21 cellular contexts compared by ENCODE assay signal in the genomic region with DNA sequence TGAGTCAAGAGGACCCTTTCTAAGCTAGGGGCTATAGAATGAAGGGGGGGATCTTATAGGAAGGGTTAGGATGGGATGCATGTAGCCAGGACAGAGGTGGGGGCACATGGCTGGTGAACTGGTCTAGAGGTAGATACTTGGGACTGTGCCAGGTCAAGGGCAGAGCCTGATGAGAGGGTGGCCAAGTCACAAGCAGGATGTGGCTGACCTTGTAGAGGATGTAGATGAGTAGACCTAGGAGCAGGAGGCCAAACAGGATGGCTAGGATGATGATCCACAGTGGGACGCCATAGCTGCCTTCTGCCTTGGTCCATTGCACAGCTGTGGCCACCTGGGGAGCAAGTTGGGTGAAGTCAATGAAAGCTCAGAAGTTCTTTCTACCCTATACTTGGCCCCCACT. TPM values are rescaled to one million over a fixed set of nuclear protein-coding genes. Genes with fewer than 3 reads are reported as not detected.
DNase-seq lines count a peak whose midpoint lies in the region; ATAC-seq and TF ChIP-seq lines count a peak whose summit lies in the region.
"Had no signal": no experiment of that assay in that cellular context is flagged by ENCODE, and none has a peak within 500 bp of the region (broad histone marks: within the 10 kb centered on the region; RNA-seq: fewer than 3 reads in every experiment).

No MANE protein-coding gene starts in this region.

- no peak overlapping the region for H3K4me3 ChIP-seq in upper lobe of right lung
- H3K4me3 ChIP-seq: GM23338, HAP-1, SJSA1 had no signal

- peaks cover 26% of the 10 kb centered on the region for H3K4me1 Mint-ChIP-seq in activated naive CD8-positive, alpha-beta T cell treated with anti-CD3 and anti-CD28 coated beads, Interleukin-2, amount 10 ng/mL, durations not matched to agents 7 days and 5 days
- H3K4me1 Mint-ChIP-seq in activated naive CD8-positive, alpha-beta T cell treated with anti-CD3 and anti-CD28 coated beads, Interleukin-2, amount 50 U/mL, for 24 hours, result peaks cover 13% of the 10 kb centered on the region
- H3K4me1 Mint-ChIP-seq in activated T-helper 17 cell treated with anti-CD3 and anti-CD28 coated beads, Interleukin-2, amount 50 U/mL, for 72 hours, result peaks cover 17% of the 10 kb centered on the region
- H3K4me1 Mint-ChIP-seq in natural killer cell treated with Interleukin-12 subunit alpha and Interleukin-12 subunit beta and Interleukin-15 and Interleukin-18, amount 100 ng/mL, for 72 hours (ENCODE audit: low read depth in 2 of 2), result peaks cover 24 to 31% of the 10 kb centered on the region in 2 donors

- peak overlapping the region; percentile 45 for H3K27ac Mint-ChIP-seq in activated naive CD8-positive, alpha-beta T cell treated with anti-CD3 and anti-CD28 coated beads, Interleukin-2, amount 10 ng/mL, durations not matched to agents 7 days and 5 days
- H3K27ac Mint-ChIP-seq in activated naive CD8-positive, alpha-beta T cell treated with anti-CD3 and anti-CD28 coated beads, Interleukin-2, amount 50 U/mL, for 24 hours, result no peak overlapping the region
- peak overlapping the region; percentile 47 for H3K27ac Mint-ChIP-seq in activated T-helper 17 cell treated with anti-CD3 and anti-CD28 coated beads, Interleukin-2, amount 50 U/mL, for 72 hours
- H3K27ac Mint-ChIP-seq in natural killer cell treated with Interleukin-12 subunit alpha and Interleukin-12 subunit beta and Interleukin-15 and Interleukin-18, amount 100 ng/mL, for 72 hours, result peak overlapping the region; percentile 38 to 60
- H3K27ac Mint-ChIP-seq: GM23338 had no signal

- no peak for TF ChIP-seq CTCF in upper lobe of right lung (IDR thresholded peaks at IDR 0.05)

- POLR2A ChIA-PET in activated naive CD8-positive, alpha-beta T cell treated with anti-CD3 and anti-CD28 coated beads, Interleukin-2, amount 10 ng/mL, durations not matched to agents 7 days and 5 days (lab: Charles Lee), result interaction anchor here (1.5 kb wide), 1 partner anchor 16 kb away, joined by 3 read pairs; no protein-coding TSS in a partner anchor

- peaks cover 78% of the 10 kb centered on the region for H3K36me3 ChIP-seq in upper lobe of right lung
- H3K36me3 ChIP-seq: BE2C had no signal

- H3K4me1 ChIP-seq in upper lobe of right lung, result no peaks in the 10 kb centered on the region
- H3K4me1 ChIP-seq: BE2C, HAP-1, SJSA1 had no signal

- no peak for DNase-seq in activated naive CD8-positive, alpha-beta T cell treated with anti-CD3 and anti-CD28 coated beads, Interleukin-2, amount 10 ng/mL, durations not matched to agents 7 days and 5 days
- no peak for DNase-seq in activated naive CD8-positive, alpha-beta T cell treated with anti-CD3 and anti-CD28 coated beads, Interleukin-2, amount 50 U/mL, for 24 hours
- no peak for DNase-seq in natural killer cell treated with Interleukin-12 subunit alpha and Interleukin-12 subunit beta and Interleukin-15 and Interleukin-18, amount 100 ng/mL, for 72 hours (ENCODE audit: low spot score)
- no peak for DNase-seq in upper lobe of right lung
- DNase-seq: BE2C, EL, GF-D8, NCI-H1105 treated with DMSO at 0.1 percent for 48 hours, NCI-H2081, NCI-H2171, NCI-H345, NCI-H524, NCI-H82 had no signal

- intact Hi-C loops in upper lobe of right lung (cut with DNase I), result no loop called here

- no peaks in the 10 kb centered on the region for H3K27me3 ChIP-seq in upper lobe of right lung
- H3K27me3 ChIP-seq: BE2C, SJSA1 had no signal

- no peaks in the 10 kb centered on the region for H3K9me3 Mint-ChIP-seq in activated naive CD8-positive, alpha-beta T cell treated with anti-CD3 and anti-CD28 coated beads, Interleukin-2, amount 10 ng/mL, durations not matched to agents 7 days and 5 days
- no peaks in the 10 kb centered on the region for H3K9me3 Mint-ChIP-seq in activated naive CD8-positive, alpha-beta T cell treated with anti-CD3 and anti-CD28 coated beads, Interleukin-2, amount 50 U/mL, for 24 hours
- no peaks in the 10 kb centered on the region for H3K9me3 Mint-ChIP-seq in activated T-helper 17 cell treated with anti-CD3 and anti-CD28 coated beads, Interleukin-2, amount 50 U/mL, for 72 hours
- H3K9me3 Mint-ChIP-seq in natural killer cell treated with Interleukin-12 subunit alpha and Interleukin-12 subunit beta and Interleukin-15 and Interleukin-18, amount 100 ng/mL, for 72 hours, result no peaks in the 10 kb centered on the region
- H3K9me3 Mint-ChIP-seq: GM23338 had no signal

- peaks cover 27% of the 10 kb centered on the region for H3K36me3 Mint-ChIP-seq in activated naive CD8-positive, alpha-beta T cell treated with anti-CD3 and anti-CD28 coated beads, Interleukin-2, amount 10 ng/mL, durations not matched to agents 7 days and 5 days
- H3K36me3 Mint-ChIP-seq in activated naive CD8-positive, alpha-beta T cell treated with anti-CD3 and anti-CD28 coated beads, Interleukin-2, amount 50 U/mL, for 24 hours (ENCODE audit: low read depth), result peaks cover 22% of the 10 kb centered on the region
- H3K36me3 Mint-ChIP-seq in activated T-helper 17 cell treated with anti-CD3 and anti-CD28 coated beads, Interleukin-2, amount 50 U/mL, for 72 hours (ENCODE audit: low read depth), result peaks cover 87% of the 10 kb centered on the region
- H3K36me3 Mint-ChIP-seq in natural killer cell treated with Interleukin-12 subunit alpha and Interleukin-12 subunit beta and Interleukin-15 and Interleukin-18, amount 100 ng/mL, for 72 hours, result peaks cover 26% of the 10 kb centered on the region

- ATAC-seq in activated naive CD8-positive, alpha-beta T cell treated with anti-CD3 and anti-CD28 coated beads, Interleukin-2, amount 10 ng/mL, durations not matched to agents 7 days and 5 days (ENCODE audit: low read depth), result no peak
- no peak for ATAC-seq in activated naive CD8-positive, alpha-beta T cell treated with anti-CD3 and anti-CD28 coated beads, Interleukin-2, amount 50 U/mL, for 24 hours
- peak; percentile 17 for ATAC-seq in activated T-helper 17 cell treated with anti-CD3 and anti-CD28 coated beads, Interleukin-2, amount 50 U/mL, for 72 hours (replicated peaks)
- ATAC-seq in natural killer cell treated with Interleukin-12 subunit alpha and Interleukin-12 subunit beta and Interleukin-15 and Interleukin-18, amount 100 ng/mL, for 72 hours, result peak in 1 of 2 donors; percentile 37
- ATAC-seq in HG03135 (IDR thresholded peaks at IDR 0.05; ENCODE audit: unreplicated experiment), result no peak
- ATAC-seq in upper lobe of right lung, result no peak
- no peak for ATAC-seq in HG02571 (IDR thresholded peaks at IDR 0.05; ENCODE audit: unreplicated experiment)
- ATAC-seq: GM23338, Panc1 had no signal

- no peaks in the 10 kb centered on the region for H3K27me3 Mint-ChIP-seq in activated naive CD8-positive, alpha-beta T cell treated with anti-CD3 and anti-CD28 coated beads, Interleukin-2, amount 10 ng/mL, durations not matched to agents 7 days and 5 days
- no peaks in the 10 kb centered on the region for H3K27me3 Mint-ChIP-seq in activated naive CD8-positive, alpha-beta T cell treated with anti-CD3 and anti-CD28 coated beads, Interleukin-2, amount 50 U/mL, for 24 hours
- H3K27me3 Mint-ChIP-seq in activated T-helper 17 cell treated with anti-CD3 and anti-CD28 coated beads, Interleukin-2, amount 50 U/mL, for 72 hours, result no peaks in the 10 kb centered on the region
- H3K27me3 Mint-ChIP-seq in natural killer cell treated with Interleukin-12 subunit alpha and Interleukin-12 subunit beta and Interleukin-15 and Interleukin-18, amount 100 ng/mL, for 72 hours, result no peaks in the 10 kb centered on the region

- no peak overlapping the region for H3K4me3 Mint-ChIP-seq in activated naive CD8-positive, alpha-beta T cell treated with anti-CD3 and anti-CD28 coated beads, Interleukin-2, amount 10 ng/mL, durations not matched to agents 7 days and 5 days
- no peak overlapping the region for H3K4me3 Mint-ChIP-seq in activated naive CD8-positive, alpha-beta T cell treated with anti-CD3 and anti-CD28 coated beads, Interleukin-2, amount 50 U/mL, for 24 hours
- H3K4me3 Mint-ChIP-seq in activated T-helper 17 cell treated with anti-CD3 and anti-CD28 coated beads, Interleukin-2, amount 50 U/mL, for 72 hours, result no peak overlapping the region
- no peak overlapping the region for H3K4me3 Mint-ChIP-seq in natural killer cell treated with Interleukin-12 subunit alpha and Interleukin-12 subunit beta and Interleukin-15 and Interleukin-18, amount 100 ng/mL, for 72 hours
- H3K4me3 Mint-ChIP-seq: GM23338 had no signal

- no peak overlapping the region for H3K27ac ChIP-seq in upper lobe of right lung
- H3K27ac ChIP-seq: SJSA1 had no signal

- no peaks in the 10 kb centered on the region for H3K9me3 ChIP-seq in upper lobe of right lung
- H3K9me3 ChIP-seq: BE2C, HAP-1, SJSA1 had no signal

RNA-seq across cellular contexts. Expression of a gene that starts 12.6 kb away (rescaled TPM):
- 1 to 10 TPM; 1.4 to 2.0 TPM for total RNA-seq in activated naive CD8-positive, alpha-beta T cell treated with anti-CD3 and anti-CD28 coated beads, Interleukin-2, amount 10 ng/mL, durations not matched to agents 7 days and 5 days
- 1 to 10 TPM in 1 of 2 donors, under 1 TPM in 1; 0.48 to 2.6 TPM for total RNA-seq in activated T-helper 17 cell treated with anti-CD3 and anti-CD28 coated beads, Interleukin-2, amount 50 U/mL, for 72 hours
- total RNA-seq in natural killer cell treated with Interleukin-12 subunit alpha and Interleukin-12 subunit beta and Interleukin-15 and Interleukin-18, amount 100 ng/mL, for 72 hours, result 1 to 10 TPM; 1.1 to 1.5 TPM
- 26.6 TPM for total RNA-seq in upper lobe of right lung

RNA-seq across cellular contexts. Expression of a gene that starts 21.9 kb away (rescaled TPM):
- total RNA-seq in activated naive CD8-positive, alpha-beta T cell treated with anti-CD3 and anti-CD28 coated beads, Interleukin-2, amount 10 ng/mL, durations not matched to agents 7 days and 5 days, result 10 to 100 TPM; 84.5 to 90.6 TPM
- total RNA-seq in activated T-helper 17 cell treated with anti-CD3 and anti-CD28 coated beads, Interleukin-2, amount 50 U/mL, for 72 hours, result 100 to 1,000 TPM in 1 of 2 donors, 10 to 100 TPM in 1; 29.9 to 211 TPM
- 10 to 100 TPM; 31.8 to 32.1 TPM for total RNA-seq in natural killer cell treated with Interleukin-12 subunit alpha and Interleukin-12 subunit beta and Interleukin-15 and Interleukin-18, amount 100 ng/mL, for 72 hours
- 102 TPM for total RNA-seq in upper lobe of right lung

RNA-seq across cellular contexts. Expression of a gene that starts 32.9 kb away (rescaled TPM):
- total RNA-seq in activated naive CD8-positive, alpha-beta T cell treated with anti-CD3 and anti-CD28 coated beads, Interleukin-2, amount 10 ng/mL, durations not matched to agents 7 days and 5 days, result under 1 TPM; 0.39 to 0.65 TPM
- 1 to 10 TPM in 1 of 2 donors, under 1 TPM in 1; 0.24 to 2.2 TPM for total RNA-seq in activated T-helper 17 cell treated with anti-CD3 and anti-CD28 coated beads, Interleukin-2, amount 50 U/mL, for 72 hours
- total RNA-seq in natural killer cell treated with Interleukin-12 subunit alpha and Interleukin-12 subunit beta and Interleukin-15 and Interleukin-18, amount 100 ng/mL, for 72 hours, result 10 to 100 TPM; 23.5 to 91.5 TPM
- total RNA-seq in upper lobe of right lung, result 0.96 TPM
- total RNA-seq: A673, GM23338, SJSA1 had no signal

Comparison
In these comparisons a context has a peak if more than half of its experiments do, and no peak if none do; other contexts are left out.
1. RNA of a gene that starts 32.9 kb away (total RNA-seq): 23.5 to 91.5 TPM in natural killer cell treated with Interleukin-12 subunit alpha and Interleukin-12 subunit beta and Interleukin-15 and Interleukin-18, amount 100 ng/mL, for 72 hours; 0.24 to 2.2 TPM in activated T-helper 17 cell treated with anti-CD3 and anti-CD28 coated beads, Interleukin-2, amount 50 U/mL, for 72 hours, 0.96 TPM in upper lobe of right lung (single experiment) and 0.39 to 0.65 TPM in activated naive CD8-positive, alpha-beta T cell treated with anti-CD3 and anti-CD28 coated beads, Interleukin-2, amount 10 ng/mL, durations not matched to agents 7 days and 5 days; every median in the first group is over 4 times any median in the second.